Comparison of ENCODE assay signal across 8 cellular contexts in the genomic region with DNA sequence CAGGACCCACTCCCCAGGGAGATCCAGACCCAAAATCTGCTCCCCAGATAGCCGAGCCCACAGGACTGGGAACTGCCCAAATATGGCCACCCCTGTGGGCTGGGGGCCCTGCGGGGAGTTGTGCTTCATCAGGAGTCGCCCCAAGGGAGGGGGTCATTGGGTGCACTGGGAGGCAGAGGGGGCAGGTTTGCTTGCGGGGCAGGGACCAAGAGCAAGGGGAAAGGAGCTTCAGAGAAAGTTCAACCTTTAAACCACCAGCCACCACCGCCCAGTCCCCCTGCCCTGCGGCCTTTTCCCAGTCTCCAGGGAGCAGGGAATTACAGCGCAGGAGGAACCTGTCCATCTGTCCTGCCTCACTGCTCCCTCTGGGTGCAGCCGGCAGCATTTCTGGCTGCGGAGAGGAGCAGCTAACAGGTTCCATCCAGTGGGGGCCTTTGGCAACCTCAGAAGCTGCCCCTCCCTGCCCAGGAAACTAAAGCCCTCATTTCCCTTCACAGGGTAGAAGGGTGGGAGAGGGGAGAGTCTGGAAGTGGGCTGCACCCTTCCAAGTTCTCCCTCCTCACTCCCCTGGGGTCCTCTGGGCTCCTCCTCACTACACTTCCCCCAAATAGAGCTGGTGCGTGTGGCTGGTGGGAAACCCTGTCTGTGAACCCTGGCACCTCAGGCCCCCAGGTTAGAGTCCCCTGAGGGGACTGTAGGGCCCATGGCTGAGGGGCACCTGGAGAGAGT. TPM values are rescaled to one million over a fixed set of nuclear protein-coding genes. Genes with fewer than 3 reads are reported as not detected.
DNase-seq lines count a peak whose midpoint lies in the region; ATAC-seq and TF ChIP-seq lines count a peak whose summit lies in the region.
"Had no signal": no experiment of that assay in that cellular context is flagged by ENCODE, and none has a peak within 500 bp of the region (broad histone marks: within the 10 kb centered on the region; RNA-seq: fewer than 3 reads in every experiment).

No MANE protein-coding gene starts in this region.

- TF ChIP-seq CTCF in GM23338 (conservative IDR thresholded peaks at IDR 0.05; ENCODE audit: low read depth in 2 of 2) (no peak), gastroesophageal sphincter (IDR thresholded peaks at IDR 0.05) (peak in 2 of 4 experiments; percentile 21 to 27)

- peaks cover 24% of the 10 kb centered on the region for H3K27me3 Mint-ChIP-seq in GM23338 (ENCODE audit: insufficient read depth, low read depth, poor library complexity)
- no peaks in the 10 kb centered on the region for H3K27me3 Mint-ChIP-seq in activated CD8-positive, alpha-beta memory T cell treated with anti-CD3 and anti-CD28 coated beads, Interleukin-2, amount 10 ng/mL, durations not matched to agents 7 days and 5 days
- no peaks in the 10 kb centered on the region for H3K27me3 Mint-ChIP-seq in stimulated activated naive CD8-positive, alpha-beta T cell treated with anti-CD3 and anti-CD28 coated beads, Interleukin-15, amount 100 ng/mL, for 72 hours

- H3K4me1 Mint-ChIP-seq in GM23338, result peaks cover 34% of the 10 kb centered on the region
- H3K4me1 Mint-ChIP-seq in activated CD8-positive, alpha-beta memory T cell treated with anti-CD3 and anti-CD28 coated beads, Interleukin-2, amount 10 ng/mL, durations not matched to agents 7 days and 5 days, result peaks cover 19% of the 10 kb centered on the region
- peaks cover 49% of the 10 kb centered on the region for H3K4me1 Mint-ChIP-seq in stimulated activated naive CD8-positive, alpha-beta T cell treated with anti-CD3 and anti-CD28 coated beads, Interleukin-15, amount 100 ng/mL, for 72 hours

- peaks cover 16% of the 10 kb centered on the region; the same call in 1 of the 2 replicates for H3F3A ChIP-seq in GM23338 (replicated peaks; ENCODE audit: low read depth)

- peaks cover 28% of the 10 kb centered on the region for H3K36me3 Mint-ChIP-seq in GM23338 (ENCODE audit: low read depth)
- no peaks in the 10 kb centered on the region for H3K36me3 Mint-ChIP-seq in activated CD8-positive, alpha-beta memory T cell treated with anti-CD3 and anti-CD28 coated beads, Interleukin-2, amount 10 ng/mL, durations not matched to agents 7 days and 5 days

- H3K27me3 ChIP-seq in GM23338 (ENCODE audit: insufficient read depth), result no peaks in the 10 kb centered on the region
- H3K27me3 ChIP-seq in gastroesophageal sphincter, result no peaks in the 10 kb centered on the region

- CTCF ChIA-PET in activated CD8-positive, alpha-beta memory T cell treated with anti-CD3 and anti-CD28 coated beads, Interleukin-2, amount 10 ng/mL, durations not matched to agents 7 days and 5 days (lab: Charles Lee), result interaction anchor here (1.3 to 1.4 kb wide), 2 partner anchors 13 to 357 kb away, joined by 3 to 6 read pairs; a partner anchor contains a TSS

- DNase-seq in GM23338 (ENCODE audit: low spot score) (peak; percentile 45), posterior vena cava (ENCODE audit: low spot score) (no peak), hypothalamus (lab: John Stamatoyannopoulos, UW) (no peak), SKM-1 treated with dmso at 0.1 percent for 144 hours (lab: John Stamatoyannopoulos, UW; ENCODE audit: unreplicated experiment) (no peak)
- DNase-seq in activated CD8-positive, alpha-beta memory T cell treated with anti-CD3 and anti-CD28 coated beads, Interleukin-2, amount 10 ng/mL, durations not matched to agents 7 days and 5 days, result no peak
- no peak for DNase-seq in stimulated activated naive CD8-positive, alpha-beta T cell treated with anti-CD3 and anti-CD28 coated beads, Interleukin-15, amount 100 ng/mL, for 72 hours
- DNase-seq: NCI-H2107 had no signal

- H3K4me1 ChIP-seq in GM23338 (ENCODE audit: insufficient read depth) (peaks cover 26% of the 10 kb centered on the region; the same call in 1 of the 2 replicates), gastroesophageal sphincter (peaks cover 3 to 35% (median 23%) of the 10 kb centered on the region in 3 donors)

- H3K9me3 Mint-ChIP-seq in GM23338, result peaks cover 3% of the 10 kb centered on the region; the same call in 1 of the 3 replicates
- H3K9me3 Mint-ChIP-seq in activated CD8-positive, alpha-beta memory T cell treated with anti-CD3 and anti-CD28 coated beads, Interleukin-2, amount 10 ng/mL, durations not matched to agents 7 days and 5 days (ENCODE audit: low read depth), result no peaks in the 10 kb centered on the region
- H3K9me3 Mint-ChIP-seq in stimulated activated naive CD8-positive, alpha-beta T cell treated with anti-CD3 and anti-CD28 coated beads, Interleukin-15, amount 100 ng/mL, for 72 hours, result no peaks in the 10 kb centered on the region

- peak; percentile 22 for ATAC-seq in GM23338
- peak; percentile 2 for ATAC-seq in activated CD8-positive, alpha-beta memory T cell treated with anti-CD3 and anti-CD28 coated beads, Interleukin-2, amount 10 ng/mL, durations not matched to agents 7 days and 5 days
- ATAC-seq in gastroesophageal sphincter, result no peak
- ATAC-seq in stimulated activated naive CD8-positive, alpha-beta T cell treated with anti-CD3 and anti-CD28 coated beads, Interleukin-15, amount 100 ng/mL, for 72 hours, result peak; percentile 33

- H3K79me2 ChIP-seq in GM23338 (replicated peaks; ENCODE audit: insufficient read depth), result no peaks in the 10 kb centered on the region

- no peak overlapping the region for H2AFZ ChIP-seq in GM23338

- no peaks in the 10 kb centered on the region for H3K9me2 ChIP-seq in GM23338 (ENCODE audit: insufficient read depth)

- H3K4me3 Mint-ChIP-seq in GM23338, result no peak overlapping the region
- H3K4me3 Mint-ChIP-seq in activated CD8-positive, alpha-beta memory T cell treated with anti-CD3 and anti-CD28 coated beads, Interleukin-2, amount 10 ng/mL, durations not matched to agents 7 days and 5 days, result no peak overlapping the region
- H3K4me3 Mint-ChIP-seq in stimulated activated naive CD8-positive, alpha-beta T cell treated with anti-CD3 and anti-CD28 coated beads, Interleukin-15, amount 100 ng/mL, for 72 hours, result peak overlapping the region; percentile 91 to 93

- no peak overlapping the region for H3K27ac Mint-ChIP-seq in GM23338
- peak overlapping the region; percentile 85 for H3K27ac Mint-ChIP-seq in activated CD8-positive, alpha-beta memory T cell treated with anti-CD3 and anti-CD28 coated beads, Interleukin-2, amount 10 ng/mL, durations not matched to agents 7 days and 5 days
- peak overlapping the region; percentile 99 for H3K27ac Mint-ChIP-seq in stimulated activated naive CD8-positive, alpha-beta T cell treated with anti-CD3 and anti-CD28 coated beads, Interleukin-15, amount 100 ng/mL, for 72 hours

- H3K4me2 ChIP-seq in GM23338, result no peak overlapping the region

- no peak overlapping the region for H3K4me3 ChIP-seq in GM23338
- peak overlapping the region in 1 of 2 donors; percentile 34 for H3K4me3 ChIP-seq in gastroesophageal sphincter

- TF ChIP-seq POLR2A in gastroesophageal sphincter (IDR thresholded peaks at IDR 0.05), result no peak

- H4K20me1 ChIP-seq in GM23338 (replicated peaks; ENCODE audit: insufficient read depth), result peaks cover 6% of the 10 kb centered on the region

- 27% methylated on average over 5 of the region's 10 CpGs; no CpG with 5 or more reads in 1 of the 2 donors for WGBS in gastroesophageal sphincter (ENCODE audit: low coverage in 1 of 2), 2 donors

- H3K27ac ChIP-seq in GM23338 (ENCODE audit: low read depth), result peak overlapping the region; percentile 86; the same call in 1 of the 2 replicates
- peak overlapping the region; percentile 27 to 84 (median 80) for H3K27ac ChIP-seq in gastroesophageal sphincter

- no peaks in the 10 kb centered on the region for H3K9me3 ChIP-seq in gastroesophageal sphincter

- intact Hi-C loops in posterior vena cava (cut with DNase I), result loop anchor here in 1 of 2 donors (1.0 kb wide), 1 partner anchor 26 kb away; no protein-coding TSS in a partner anchor

- peaks cover 6% of the 10 kb centered on the region; the same call in 1 of the 2 replicates for H3K36me3 ChIP-seq in GM23338 (ENCODE audit: insufficient read depth)
- H3K36me3 ChIP-seq in gastroesophageal sphincter, result peaks cover 0 to 46% of the 10 kb centered on the region in 2 donors

- TF ChIP-seq EP300 in gastroesophageal sphincter (IDR thresholded peaks at IDR 0.05), result no peak

TF ChIP-seq in GM23338, 12 proteins besides CTCF, POLR2A, EP300 and RAD21:
- TF ChIP-seq, protein P1, sequence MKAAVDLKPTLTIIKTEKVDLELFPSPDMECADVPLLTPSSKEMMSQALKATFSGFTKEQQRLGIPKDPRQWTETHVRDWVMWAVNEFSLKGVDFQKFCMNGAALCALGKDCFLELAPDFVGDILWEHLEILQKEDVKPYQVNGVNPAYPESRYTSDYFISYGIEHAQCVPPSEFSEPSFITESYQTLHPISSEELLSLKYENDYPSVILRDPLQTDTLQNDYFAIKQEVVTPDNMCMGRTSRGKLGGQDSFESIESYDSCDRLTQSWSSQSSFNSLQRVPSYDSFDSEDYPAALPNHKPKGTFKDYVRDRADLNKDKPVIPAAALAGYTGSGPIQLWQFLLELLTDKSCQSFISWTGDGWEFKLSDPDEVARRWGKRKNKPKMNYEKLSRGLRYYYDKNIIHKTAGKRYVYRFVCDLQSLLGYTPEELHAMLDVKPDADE (IDR thresholded peaks at IDR 0.05), result no peak

RNA-seq across cellular contexts. Expression of a gene that starts 13.8 kb away (rescaled TPM):
- total RNA-seq in GM23338 (2014; rRNA removed; shearing (Covaris generic)), result 33.3 and 37.1 TPM in 2 replicates
- 33.8 and 36.9 TPM in 2 replicates for polyA plus RNA-seq in GM23338 (2016; fragmentation: Nextera tagmentation; extraction: Ambion mirVana)
- 100 to 1,000 TPM; 117 to 124 TPM for total RNA-seq in activated CD8-positive, alpha-beta memory T cell treated with anti-CD3 and anti-CD28 coated beads, Interleukin-2, amount 10 ng/mL, durations not matched to agents 7 days and 5 days
- total RNA-seq in gastroesophageal sphincter (1 to 10 TPM in 1 of 4 donors, not detected in 3; 1.2 TPM), posterior vena cava (under 1 TPM; 0.33 to 0.37 TPM)

RNA-seq across cellular contexts. Expression of a gene that starts 32.6 kb away (rescaled TPM):
- 25.7 and 31.3 TPM in 2 replicates for total RNA-seq in GM23338 (2014; rRNA removed; shearing (Covaris generic))
- 12.3 and 13.0 TPM in 2 replicates for polyA plus RNA-seq in GM23338 (2016; fragmentation: Nextera tagmentation; extraction: Ambion mirVana)
- 10 to 100 TPM; 42.3 to 65.4 TPM for total RNA-seq in activated CD8-positive, alpha-beta memory T cell treated with anti-CD3 and anti-CD28 coated beads, Interleukin-2, amount 10 ng/mL, durations not matched to agents 7 days and 5 days
- total RNA-seq in gastroesophageal sphincter (100 to 1,000 TPM in 1 of 4 donors, 10 to 100 TPM in 3; 62.3 to 138 (median 76.6) TPM), posterior vena cava (100 to 1,000 TPM; 101 to 103 TPM)

RNA-seq across cellular contexts. Expression of a gene that starts 55.8 kb away (rescaled TPM):
- 84.0 and 100 TPM in 2 replicates for total RNA-seq in GM23338 (2014; rRNA removed; shearing (Covaris generic))
- 20.6 and 21.8 TPM in 2 replicates for polyA plus RNA-seq in GM23338 (2016; fragmentation: Nextera tagmentation; extraction: Ambion mirVana)
- 1 to 10 TPM; 3.7 to 4.3 TPM for total RNA-seq in activated CD8-positive, alpha-beta memory T cell treated with anti-CD3 and anti-CD28 coated beads, Interleukin-2, amount 10 ng/mL, durations not matched to agents 7 days and 5 days
- total RNA-seq in gastroesophageal sphincter, result 10 to 100 TPM; 13.3 to 47.9 (median 21.1) TPM
- total RNA-seq in posterior vena cava, result 10 to 100 TPM; 22.5 to 25.8 TPM

RNA-seq across cellular contexts. Expression of a gene that starts 59.7 kb away (rescaled TPM):
- total RNA-seq in GM23338 (2014; rRNA removed; shearing (Covaris generic)), result 67.1 and 69.0 TPM in 2 replicates
- 32.2 and 38.1 TPM in 2 replicates for polyA plus RNA-seq in GM23338 (2016; fragmentation: Nextera tagmentation; extraction: Ambion mirVana)
- total RNA-seq in activated CD8-positive, alpha-beta memory T cell treated with anti-CD3 and anti-CD28 coated beads, Interleukin-2, amount 10 ng/mL, durations not matched to agents 7 days and 5 days, result 10 to 100 TPM; 60.4 to 81.9 TPM
- total RNA-seq in gastroesophageal sphincter (10 to 100 TPM; 21.9 to 61.3 (median 41.3) TPM), posterior vena cava (10 to 100 TPM; 22.7 to 23.6 TPM)

Comparison
In these comparisons a context has a peak if more than half of its experiments do, and no peak if none do; other contexts are left out.
1. H3K4me3 Mint-ChIP-seq: peak in stimulated activated naive CD8-positive, alpha-beta T cell treated with anti-CD3 and anti-CD28 coated beads, Interleukin-15, amount 100 ng/mL, for 72 hours (2 of 2); none in GM23338 (single experiment) and activated CD8-positive, alpha-beta memory T cell treated with anti-CD3 and anti-CD28 coated beads, Interleukin-2, amount 10 ng/mL, durations not matched to agents 7 days and 5 days (single experiment).
2. RNA of a gene that starts 13.8 kb away (total RNA-seq): 117 to 124 TPM in activated CD8-positive, alpha-beta memory T cell treated with anti-CD3 and anti-CD28 coated beads, Interleukin-2, amount 10 ng/mL, durations not matched to agents 7 days and 5 days and 33.3 to 37.1 TPM in GM23338; 1.2 TPM in gastroesophageal sphincter and 0.33 to 0.37 TPM in posterior vena cava; every median in the first group is over 10 times any median in the second.